Comparison of ENCODE assay signal across 13 cellular contexts in the genomic region with DNA sequence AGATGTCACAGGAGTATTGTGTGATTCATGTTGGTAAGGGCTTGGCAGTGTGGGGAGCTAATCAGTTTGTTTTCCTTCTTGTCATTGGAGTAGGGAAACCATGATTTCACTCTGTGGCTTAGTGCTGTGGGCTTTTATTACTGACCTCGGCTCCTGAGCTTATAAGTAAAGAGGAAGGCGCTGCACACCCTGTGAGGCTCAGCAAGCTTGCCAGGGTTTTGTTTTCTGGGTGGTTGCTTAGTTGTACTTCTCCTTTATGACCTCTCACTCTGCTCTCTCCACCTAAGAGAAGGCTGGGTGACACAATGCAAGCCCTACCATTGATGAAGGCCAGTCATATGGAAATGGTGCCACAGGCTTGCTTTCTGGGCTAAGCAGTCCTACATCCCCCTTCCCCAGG. TPM values are rescaled to one million over a fixed set of nuclear protein-coding genes. Genes with fewer than 3 reads are reported as not detected.
DNase-seq lines count a peak whose midpoint lies in the region; ATAC-seq and TF ChIP-seq lines count a peak whose summit lies in the region.
"Had no signal": no experiment of that assay in that cellular context is flagged by ENCODE, and none has a peak within 500 bp of the region (broad histone marks: within the 10 kb centered on the region; RNA-seq: fewer than 3 reads in every experiment).

No MANE protein-coding gene starts in this region.

- H3K36me3 ChIP-seq in left ventricle myocardium inferior (no peaks in the 10 kb centered on the region), thoracic aorta (no peaks in the 10 kb centered on the region)
- H3K36me3 ChIP-seq: adrenal gland, neutrophil, WERI-Rb-1 had no signal

- intact Hi-C loops in Right ventricle myocardium superior (cut with DNase I) (no loop called here), left ventricle myocardium inferior (cut with micrococcal nuclease) (no loop called here)

- H3K27me3 ChIP-seq in left ventricle myocardium inferior (ENCODE audit: low read depth) = no peaks in the 10 kb centered on the region
- no peaks in the 10 kb centered on the region for H3K27me3 ChIP-seq in thoracic aorta (replicated peaks; ENCODE audit: insufficient read depth)
- H3K27me3 ChIP-seq: adrenal gland, neutrophil had no signal

- DNase-seq in Right ventricle myocardium superior (no peak), left ventricle myocardium inferior (no peak), SKM-1 (lab: John Stamatoyannopoulos, UW; ENCODE audit: unreplicated experiment) (peak; percentile 93), iris pigment epithelial cell (ENCODE audit: low read depth) (peak; percentile 39), thoracic aorta (ENCODE audit: low spot score) (no peak), COLO829 (ENCODE audit: low spot score) (no peak)
- no peak for DNase-seq in NK-92 treated with Interleukin-12 subunit alpha and Interleukin-12 subunit beta, amount 100 ng/mL, for 24 hours (lab: John Stamatoyannopoulos, UW)
- DNase-seq: activated CD8-positive, alpha-beta memory T cell treated with anti-CD3 and anti-CD28 coated beads, Interleukin-2, amount 50 U/mL, for 4 hours; DND-41; WERI-Rb-1 had no signal

- H3K4me3 ChIP-seq in left ventricle myocardium inferior (no peak overlapping the region), thoracic aorta (no peak overlapping the region)
- H3K4me3 ChIP-seq: adrenal gland had no signal

- H3K27ac ChIP-seq in left ventricle myocardium inferior (replicated peaks) = no peak overlapping the region
- H3K27ac ChIP-seq in thoracic aorta = no peak overlapping the region
- H3K27ac ChIP-seq: neutrophil, WERI-Rb-1 had no signal

- H3K4me1 ChIP-seq in left ventricle myocardium inferior = no peaks in the 10 kb centered on the region
- peaks cover 0 to 10% of the 10 kb centered on the region in 2 donors for H3K4me1 ChIP-seq in thoracic aorta (ENCODE audit: control insufficient read depth in 1 of 2, low read depth in 2 of 2)
- H3K4me1 ChIP-seq: adrenal gland had no signal

- TF ChIP-seq CTCF in left ventricle myocardium inferior (IDR thresholded peaks at IDR 0.05; ENCODE audit: borderline replicate concordance) = no peak
- TF ChIP-seq CTCF in thoracic aorta (IDR thresholded peaks at IDR 0.05) = no peak

- peak; percentile 38 for ATAC-seq in Right ventricle myocardium superior (ENCODE audit: poor library complexity)
- peak; percentile 35 for ATAC-seq in thoracic aorta (ENCODE audit: insufficient number of reproducible peaks, low FRiP score, low read depth)
- ATAC-seq in GM18873 (IDR thresholded peaks at IDR 0.05; ENCODE audit: low FRiP score, unreplicated experiment) = no peak

- H3K9me3 ChIP-seq in left ventricle myocardium inferior (replicated peaks) (no peaks in the 10 kb centered on the region), thoracic aorta (no peaks in the 10 kb centered on the region)
- H3K9me3 ChIP-seq: adrenal gland, neutrophil had no signal

RNA-seq across cellular contexts. Expression of gene PDE8B, which starts 22.5 kb away (rescaled TPM):
- total RNA-seq in Right ventricle myocardium superior (0.62 TPM), left ventricle myocardium inferior (5.9 TPM), thoracic aorta (10 to 100 TPM; 22.7 to 59.8 TPM)

Comparison
In these comparisons a context has a peak if more than half of its experiments do, and no peak if none do; other contexts are left out.
1. DNase-seq: peak in SKM-1 (single experiment) and iris pigment epithelial cell (single experiment); none in Right ventricle myocardium superior (single experiment), left ventricle myocardium inferior (single experiment), thoracic aorta (single experiment), COLO829 (single experiment) and NK-92 treated with Interleukin-12 subunit alpha and Interleukin-12 subunit beta, amount 100 ng/mL, for 24 hours (single experiment).